ENCODE assay signal across 9 cellular contexts in genomic region chr9:135501261-135502167, GRCh38. TPM values are rescaled to one million over a fixed set of nuclear protein-coding genes. Genes with fewer than 3 reads are reported as not detected.
DNase-seq lines count a peak whose midpoint lies in the region; ATAC-seq and FAIRE-seq lines count a peak whose summit lies in the region.
"Had no signal": no experiment of that assay in that cellular context is flagged by ENCODE, and none has a peak within 500 bp of the region (broad histone marks: within the 10 kb centered on the region; RNA-seq: fewer than 3 reads in every experiment).

No MANE protein-coding gene starts in this region.

- H3K36me3 Mint-ChIP-seq in natural killer cell treated with Interleukin-12 subunit alpha and Interleukin-12 subunit beta and Interleukin-15 and Interleukin-18, amount 100 ng/mL, for 72 hours, result no peaks in the 10 kb centered on the region

- peak; percentile 79 for DNase-seq in activated CD4-positive, alpha-beta T cell treated with anti-CD3 and anti-CD28 coated beads for 48 hours
- DNase-seq in activated CD4-positive, alpha-beta T cell treated with anti-CD3 and anti-CD28 coated beads, Interleukin-2, amount 50 U/mL, for 1 hour, result no peak
- DNase-seq in RCC 7860 (ENCODE audit: low spot score) (peak; percentile 43), epidermal melanocyte (ENCODE audit: insufficient read length, low spot score) (peak; percentile 53), hippocampal formation (lab: John Stamatoyannopoulos, UW) (no peak), globus pallidus (ENCODE audit: low spot score) (no peak)
- peak; percentile 62 for DNase-seq in natural killer cell treated with Interleukin-12 subunit alpha and Interleukin-12 subunit beta and Interleukin-15 and Interleukin-18, amount 100 ng/mL, for 72 hours (ENCODE audit: low spot score)

- no peak for ATAC-seq in natural killer cell treated with Interleukin-12 subunit alpha and Interleukin-12 subunit beta and Interleukin-15 and Interleukin-18, amount 100 ng/mL, for 72 hours
- ATAC-seq in GM21367 (IDR thresholded peaks at IDR 0.05; ENCODE audit: unreplicated experiment), result no peak

- peak overlapping the region; percentile 84 for H3K4me3 Mint-ChIP-seq in natural killer cell treated with Interleukin-12 subunit alpha and Interleukin-12 subunit beta and Interleukin-15 and Interleukin-18, amount 100 ng/mL, for 72 hours

- H3K4me1 Mint-ChIP-seq in natural killer cell treated with Interleukin-12 subunit alpha and Interleukin-12 subunit beta and Interleukin-15 and Interleukin-18, amount 100 ng/mL, for 72 hours (ENCODE audit: low read depth in 2 of 2), result peaks cover 6 to 16% of the 10 kb centered on the region in 2 donors

- no peak for FAIRE-seq in RCC 7860 (lab: Jason Lieb, UNC)

- H3K27me3 Mint-ChIP-seq in natural killer cell treated with Interleukin-12 subunit alpha and Interleukin-12 subunit beta and Interleukin-15 and Interleukin-18, amount 100 ng/mL, for 72 hours, result no peaks in the 10 kb centered on the region

- H3K9me3 Mint-ChIP-seq in natural killer cell treated with Interleukin-12 subunit alpha and Interleukin-12 subunit beta and Interleukin-15 and Interleukin-18, amount 100 ng/mL, for 72 hours, result no peaks in the 10 kb centered on the region

- H3K27ac Mint-ChIP-seq in natural killer cell treated with Interleukin-12 subunit alpha and Interleukin-12 subunit beta and Interleukin-15 and Interleukin-18, amount 100 ng/mL, for 72 hours, result peak overlapping the region; percentile 50 to 68

RNA-seq across cellular contexts. Expression of gene MRPS2, which starts 1.0 kb away (rescaled TPM):
- 10 to 100 TPM; 38.2 to 78.3 TPM for total RNA-seq in natural killer cell treated with Interleukin-12 subunit alpha and Interleukin-12 subunit beta and Interleukin-15 and Interleukin-18, amount 100 ng/mL, for 72 hours

RNA-seq across cellular contexts. Expression of gene LCN1, which starts 19.7 kb away (rescaled TPM):
- total RNA-seq in natural killer cell treated with Interleukin-12 subunit alpha and Interleukin-12 subunit beta and Interleukin-15 and Interleukin-18, amount 100 ng/mL, for 72 hours, result not detected
- total RNA-seq: Daoy had no signal

RNA-seq across cellular contexts. Expression of gene PPP1R26, which starts 21.9 kb away (rescaled TPM):
- 1 to 10 TPM; 3.7 to 7.7 TPM for total RNA-seq in natural killer cell treated with Interleukin-12 subunit alpha and Interleukin-12 subunit beta and Interleukin-15 and Interleukin-18, amount 100 ng/mL, for 72 hours

RNA-seq across cellular contexts. Expression of gene OBP2A, which starts 44.4 kb away (rescaled TPM):
- total RNA-seq in natural killer cell treated with Interleukin-12 subunit alpha and Interleukin-12 subunit beta and Interleukin-15 and Interleukin-18, amount 100 ng/mL, for 72 hours, result not detected
- total RNA-seq: Daoy had no signal

Comparison
In these comparisons a context has a peak if more than half of its experiments do, and no peak if none do; other contexts are left out.
1. DNase-seq: peak in activated CD4-positive, alpha-beta T cell treated with anti-CD3 and anti-CD28 coated beads for 48 hours (single experiment), RCC 7860 (single experiment), epidermal melanocyte (single experiment) and natural killer cell treated with Interleukin-12 subunit alpha and Interleukin-12 subunit beta and Interleukin-15 and Interleukin-18, amount 100 ng/mL, for 72 hours (single experiment); none in activated CD4-positive, alpha-beta T cell treated with anti-CD3 and anti-CD28 coated beads, Interleukin-2, amount 50 U/mL, for 1 hour (single experiment), hippocampal formation (0 of 2) and globus pallidus (single experiment).